ENCODE assay signal across 8 cellular contexts in the genomic region with DNA sequence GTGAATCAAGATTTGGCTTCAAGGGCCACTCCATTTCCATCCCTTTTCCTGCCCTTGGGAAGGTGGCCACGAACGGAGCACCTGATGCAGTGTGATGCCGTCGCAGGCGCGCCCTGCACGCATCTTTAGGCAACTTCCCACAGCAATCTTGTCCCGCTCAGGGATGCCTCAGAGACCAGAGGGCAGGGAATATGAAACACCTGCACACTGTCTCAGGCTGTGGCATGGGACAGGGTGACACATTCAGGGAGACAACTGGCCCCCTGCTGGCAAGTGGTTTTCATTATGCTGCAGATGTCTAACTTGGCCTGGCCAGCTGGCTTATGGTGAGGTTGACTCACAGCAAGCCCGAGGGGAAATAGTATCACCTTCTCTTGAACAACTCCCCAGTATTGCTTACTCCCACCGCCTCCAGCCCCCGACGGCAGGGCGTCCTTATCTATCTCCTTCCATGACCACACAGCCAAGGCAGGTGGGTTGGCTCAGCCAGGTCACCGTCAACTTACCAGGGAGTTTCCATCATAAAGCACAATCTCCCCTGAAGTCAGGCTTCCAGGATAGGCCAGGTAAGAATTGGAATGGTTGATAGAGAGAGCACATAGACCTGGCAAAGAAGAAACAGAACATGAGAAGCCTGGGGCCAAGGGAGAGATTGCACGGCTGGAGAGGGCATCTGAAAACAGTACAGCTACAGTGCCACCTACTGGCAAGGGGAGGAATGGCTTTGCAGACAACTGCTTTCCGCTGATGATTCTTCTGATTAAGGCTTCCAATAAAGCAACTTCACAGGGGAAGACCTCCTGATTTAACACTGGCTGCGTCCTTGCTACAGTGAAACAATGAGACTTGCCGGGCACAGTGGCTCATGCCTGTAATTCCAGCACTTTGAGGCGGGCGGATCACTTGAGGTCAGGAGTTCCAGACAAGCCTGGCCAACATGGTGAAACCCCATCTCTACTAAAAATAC. TPM values are rescaled to one million over a fixed set of nuclear protein-coding genes. Genes with fewer than 3 reads are reported as not detected.
A peak's percentile ranks its signal among the peaks of the same experiment; 100 is the strongest.
DNase-seq lines count a peak whose midpoint lies in the region; ATAC-seq and TF ChIP-seq lines count a peak whose summit lies in the region.

No MANE protein-coding gene starts in this region.

- H2AFZ ChIP-seq in SU-DHL-6 (ENCODE audit: low read depth, low read length, severe bottlenecking) = peak overlapping the region; percentile 46

- peak overlapping the region; percentile 13 for H3K4me2 ChIP-seq in SU-DHL-6 (ENCODE audit: low read depth, low read length, poor library complexity, severe bottlenecking)

- H3K9me2 ChIP-seq in SU-DHL-6 (replicated peaks; ENCODE audit: insufficient read depth, low read length) = no peaks in the 10 kb centered on the region

- peak overlapping the region; percentile 51 for H3K4me3 Mint-ChIP-seq in CD8-positive, alpha-beta T cell
- peak overlapping the region; percentile 22 for H3K4me3 Mint-ChIP-seq in activated naive CD8-positive, alpha-beta T cell treated with anti-CD3 and anti-CD28 coated beads for 36 hours

- H3K4me1 Mint-ChIP-seq in CD8-positive, alpha-beta T cell (ENCODE audit: low read depth) = peaks cover 50% of the 10 kb centered on the region
- peaks cover 41% of the 10 kb centered on the region for H3K4me1 Mint-ChIP-seq in activated naive CD8-positive, alpha-beta T cell treated with anti-CD3 and anti-CD28 coated beads for 36 hours

- H3K27ac Mint-ChIP-seq in CD8-positive, alpha-beta T cell = peak overlapping the region; percentile 81
- H3K27ac Mint-ChIP-seq in activated naive CD8-positive, alpha-beta T cell treated with anti-CD3 and anti-CD28 coated beads for 36 hours = peak overlapping the region; percentile 79

- no peaks in the 10 kb centered on the region for H3K27me3 Mint-ChIP-seq in CD8-positive, alpha-beta T cell (ENCODE audit: low read depth)
- H3K27me3 Mint-ChIP-seq in activated naive CD8-positive, alpha-beta T cell treated with anti-CD3 and anti-CD28 coated beads for 36 hours = no peaks in the 10 kb centered on the region

- POLR2A ChIA-PET in CD8-positive, alpha-beta T cell (lab: Charles Lee) = interaction anchor here (1.1 to 3.3 kb wide), 8 partner anchors 21 to 231 kb away, joined by 3 to 16 read pairs (median 4); a partner anchor contains a TSS

- no peak overlapping the region for H3K9ac ChIP-seq in SU-DHL-6 (ENCODE audit: low read length)

- no peak overlapping the region for H3K4me3 ChIP-seq in CD8-positive, alpha-beta T cell (ENCODE audit: low read depth, low read length)
- H3K4me3 ChIP-seq in SU-DHL-6 (ENCODE audit: insufficient read depth, low read length, poor library complexity, severe bottlenecking) = no peak overlapping the region

- ATAC-seq in CD8-positive, alpha-beta T cell = peak; percentile 83
- peak; percentile 43 for ATAC-seq in GM21723 (IDR thresholded peaks at IDR 0.05; ENCODE audit: unreplicated experiment)
- no peak for ATAC-seq in GM18870 (IDR thresholded peaks at IDR 0.05; ENCODE audit: unreplicated experiment)

- H4K20me1 ChIP-seq in SU-DHL-6 (ENCODE audit: low read depth, low read length) = no peaks in the 10 kb centered on the region

- no peaks in the 10 kb centered on the region for H3K36me3 ChIP-seq in CD8-positive, alpha-beta T cell (ENCODE audit: insufficient read depth, low read length)
- H3K36me3 ChIP-seq in SU-DHL-6 (ENCODE audit: low read length) = no peaks in the 10 kb centered on the region

- intact Hi-C loops in CD8-positive, alpha-beta T cell (cut with DNase I, micrococcal nuclease) = loop anchor here (1.0 to 5.0 kb wide), 9 partner anchors 21 to 264 kb away; a partner anchor contains a TSS
- intact Hi-C loops in cardiac septum (cut with DNase I) = loop anchor here (2.0 to 10.0 kb wide), 2 partner anchors 173 to 261 kb away; no protein-coding TSS in a partner anchor

- H3K9me3 ChIP-seq in CD8-positive, alpha-beta T cell (ENCODE audit: low read length) = no peaks in the 10 kb centered on the region
- no peaks in the 10 kb centered on the region for H3K9me3 ChIP-seq in SU-DHL-6 (ENCODE audit: insufficient read depth, low read length)

- TF ChIP-seq CTCF in CD8-positive, alpha-beta T cell (IDR thresholded peaks at IDR 0.05) = peak; percentile 96
- TF ChIP-seq CTCF in SU-DHL-6 (IDR thresholded peaks at IDR 0.05; ENCODE audit: insufficient read depth, low read length, poor library complexity, severe bottlenecking) = peak; percentile 73

- H3K9me3 Mint-ChIP-seq in CD8-positive, alpha-beta T cell = no peaks in the 10 kb centered on the region
- no peaks in the 10 kb centered on the region for H3K9me3 Mint-ChIP-seq in activated naive CD8-positive, alpha-beta T cell treated with anti-CD3 and anti-CD28 coated beads for 36 hours

- peaks cover 11% of the 10 kb centered on the region for H3K36me3 Mint-ChIP-seq in CD8-positive, alpha-beta T cell
- H3K36me3 Mint-ChIP-seq in activated naive CD8-positive, alpha-beta T cell treated with anti-CD3 and anti-CD28 coated beads for 36 hours = peaks cover 2% of the 10 kb centered on the region

- peak; percentile 71 to 90 (median 82) for DNase-seq in CD8-positive, alpha-beta T cell
- DNase-seq in NCI-H1417 treated with DMSO at 0.1 percent for 48 hours (lab: John Stamatoyannopoulos, UW) (peak; percentile 2), cardiac septum (ENCODE audit: low spot score) (peak; percentile 83), renal cortical epithelial cell (ENCODE audit: low read depth) (peak; percentile 70)
- DNase-seq in activated naive CD8-positive, alpha-beta T cell treated with anti-CD3 and anti-CD28 coated beads for 36 hours = peak; percentile 77

- peaks cover 30% of the 10 kb centered on the region for H3K4me1 ChIP-seq in CD8-positive, alpha-beta T cell (ENCODE audit: insufficient read depth, low read length)

- 0 out of 2 replicates have a peak, but pooled peaks cover 5% of the 10 kb centered on the region for H3F3A ChIP-seq in SU-DHL-6 (ENCODE audit: insufficient read depth)

- CTCF ChIA-PET in CD8-positive, alpha-beta T cell (lab: Charles Lee) = interaction anchor here (0.6 to 13.9 kb wide), 33 partner anchors 11 to 1737 kb away, joined by 3 to 215 read pairs (median 4); a partner anchor contains a TSS

- H3K27me3 ChIP-seq in CD8-positive, alpha-beta T cell (ENCODE audit: insufficient read depth, low read length) = no peaks in the 10 kb centered on the region
- H3K27me3 ChIP-seq in SU-DHL-6 (ENCODE audit: low read length) = no peaks in the 10 kb centered on the region

- no peaks in the 10 kb centered on the region for H3K79me2 ChIP-seq in SU-DHL-6 (ENCODE audit: insufficient read depth, low read length)

- no peak overlapping the region for H3K27ac ChIP-seq in CD8-positive, alpha-beta T cell (ENCODE audit: low read depth, low read length)
- no peak overlapping the region for H3K27ac ChIP-seq in SU-DHL-6 (ENCODE audit: low read depth, low read length)

RNA-seq across cellular contexts. Expression of a gene that starts 21.1 kb away (rescaled TPM):
- total RNA-seq in CD8-positive, alpha-beta T cell = 1 to 10 TPM; 2.4 to 2.5 TPM
- 1 to 10 TPM; 8.7 to 8.9 TPM for total RNA-seq in activated naive CD8-positive, alpha-beta T cell treated with anti-CD3 and anti-CD28 coated beads for 36 hours
- total RNA-seq in cardiac septum = 148 TPM
- total RNA-seq in renal cortical epithelial cell = 50.7 and 116 TPM in 2 replicates

Comparison
In these comparisons a context has a peak if more than half of its experiments do, and no peak if none do; other contexts are left out.
1. DNase-seq: peak in every context shown above with its lines; median percentile 83 in cardiac septum; 82 in CD8-positive, alpha-beta T cell; 77 in activated naive CD8-positive, alpha-beta T cell treated with anti-CD3 and anti-CD28 coated beads for 36 hours; 70 in renal cortical epithelial cell; 2 in NCI-H1417 treated with DMSO at 0.1 percent for 48 hours.